ENCODE assay signal across 8 cellular contexts in the genomic region with DNA sequence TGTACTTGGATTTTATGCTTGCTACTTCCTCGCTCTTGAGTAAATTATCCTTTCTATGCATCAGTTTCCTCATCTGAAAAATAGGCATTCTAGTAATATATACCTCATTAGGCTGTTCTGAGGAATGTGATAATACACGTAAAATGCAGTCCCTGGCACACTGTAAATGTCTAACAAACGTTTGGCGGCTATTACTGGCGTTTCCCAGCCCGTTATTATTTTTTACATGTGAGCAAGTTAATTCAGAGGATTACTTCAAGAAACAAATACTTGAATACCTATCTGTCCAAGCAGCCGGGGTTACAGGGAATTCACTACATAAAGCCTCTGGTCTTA. TPM values are rescaled to one million over a fixed set of nuclear protein-coding genes. Genes with fewer than 3 reads are reported as not detected.
DNase-seq lines count a peak whose midpoint lies in the region; ATAC-seq, FAIRE-seq and TF ChIP-seq lines count a peak whose summit lies in the region.

No MANE protein-coding gene starts in this region.

- H3K4me1 ChIP-seq in Caco-2 = peaks cover 8% of the 10 kb centered on the region; the same call in 1 of the 2 replicates
- H3K4me1 ChIP-seq in RWPE2 (ENCODE audit: insufficient read depth, poor library complexity, severe bottlenecking) = peaks cover 11% of the 10 kb centered on the region
- H3K4me1 ChIP-seq in esophagus (ENCODE audit: control insufficient read depth in 2 of 2, insufficient read depth in 2 of 2, low read length in 1 of 2) = no peaks in the 10 kb centered on the region
- peaks cover 4 to 20% (median 9%) of the 10 kb centered on the region in 3 donors for H3K4me1 ChIP-seq in pancreas

- no peaks in the 10 kb centered on the region for H3K27me3 Mint-ChIP-seq in Caco-2 (ENCODE audit: insufficient read depth, unreplicated experiment)

- H3K9me3 ChIP-seq in Caco-2 = no peaks in the 10 kb centered on the region
- no peaks in the 10 kb centered on the region for H3K9me3 ChIP-seq in RWPE2 (ENCODE audit: severe bottlenecking)
- no peaks in the 10 kb centered on the region for H3K9me3 ChIP-seq in esophagus (ENCODE audit: control insufficient read depth in 2 of 2, insufficient read depth in 1 of 2, low read depth in 1 of 2, low read length in 1 of 2)
- no peaks in the 10 kb centered on the region for H3K9me3 ChIP-seq in pancreas

- peak overlapping the region; percentile 100 for H3K27ac Mint-ChIP-seq in Caco-2 (ENCODE audit: unreplicated experiment)

- no peaks in the 10 kb centered on the region for H3K9me3 Mint-ChIP-seq in Caco-2 (ENCODE audit: unreplicated experiment)

- DNase-seq in Caco-2 = no peak
- no peak for DNase-seq in RWPE2 (ENCODE audit: low spot score)
- DNase-seq in pancreas = no peak
- DNase-seq in KBM-7 = no peak

- TF ChIP-seq CTCF in Caco-2 (IDR thresholded peaks at IDR 0.05; ENCODE audit: insufficient read depth in 1 of 2, low read depth in 1 of 2, low read length in 1 of 2, severe bottlenecking in 1 of 2, unreplicated experiment in 1 of 2) = no peak
- no peak for TF ChIP-seq CTCF in RWPE2 (IDR thresholded peaks at IDR 0.05; ENCODE audit: poor library complexity, severe bottlenecking)
- no peak for TF ChIP-seq CTCF in pancreas (IDR thresholded peaks at IDR 0.05)

- ATAC-seq in RWPE2 (ENCODE audit: low read depth) = no peak
- no peak for ATAC-seq in pancreas
- ATAC-seq in GM19452 (IDR thresholded peaks at IDR 0.05; ENCODE audit: unreplicated experiment) = no peak
- no peak for ATAC-seq in HG03342 (IDR thresholded peaks at IDR 0.05; ENCODE audit: unreplicated experiment)
- no peak for ATAC-seq in HG03571 (IDR thresholded peaks at IDR 0.05; ENCODE audit: unreplicated experiment)

- in situ Hi-C loops in KBM-7 (cut with MboI; ENCODE audit: low pct_unique_long_range_greater_than_20kb, low sequenced_read_pairs) = no loop called here

- peaks cover 2% of the 10 kb centered on the region; the same call in 1 of the 2 replicates for H3K36me3 ChIP-seq in Caco-2 (ENCODE audit: control insufficient read depth, insufficient read depth, low read length)
- peaks cover 33% of the 10 kb centered on the region for H3K36me3 ChIP-seq in RWPE2 (ENCODE audit: low read depth)
- H3K36me3 ChIP-seq in esophagus (ENCODE audit: control insufficient read depth in 2 of 2, insufficient read depth in 2 of 2, low read length in 1 of 2) = peaks cover 3 to 4% of the 10 kb centered on the region in 2 donors
- peaks cover 0 to 20% (median 0%) of the 10 kb centered on the region in 3 donors for H3K36me3 ChIP-seq in pancreas

- H3K4me3 ChIP-seq in Caco-2 (ENCODE audit: low read depth, low read length) (peak overlapping the region; percentile 90), RWPE2 (ENCODE audit: severe bottlenecking) (peak overlapping the region; percentile 89), esophagus (ENCODE audit: low read depth in 1 of 2, low read length in 2 of 2) (peak overlapping the region; percentile 59 to 69), pancreas (peak overlapping the region; percentile 71 to 89 (median 79))

- POLR2A ChIA-PET in Caco-2 (lab: Charles Lee) = no interaction called here

- peaks cover 24% of the 10 kb centered on the region for H3K36me3 Mint-ChIP-seq in Caco-2 (ENCODE audit: insufficient read depth, unreplicated experiment)

- WGBS in esophagus, 2 donors = 2 to 3% methylated on average over 7 of the region's 7 CpGs
- WGBS in pancreas, 2 donors = 2 to 3% methylated on average over 7 of the region's 7 CpGs

- intact Hi-C loops in Caco-2 (cut with micrococcal nuclease; ENCODE audit: unreplicated experiment) = no loop called here
- intact Hi-C loops in pancreas (cut with DNase I) = no loop called here

- H3K27me3 ChIP-seq in Caco-2 (replicated peaks; ENCODE audit: control insufficient read depth, insufficient read depth, low read length) (no peaks in the 10 kb centered on the region), RWPE2 (ENCODE audit: insufficient read depth, poor library complexity, severe bottlenecking) (no peaks in the 10 kb centered on the region), esophagus (ENCODE audit: control insufficient read depth in 1 of 2, insufficient read depth in 2 of 2, low read length in 2 of 2) (no peaks in the 10 kb centered on the region), pancreas (no peaks in the 10 kb centered on the region)

- no peak for FAIRE-seq in pancreas (lab: Jason Lieb, UNC)

- CTCF ChIA-PET in Caco-2 (lab: Charles Lee) = no interaction called here

- H3K4me3 Mint-ChIP-seq in Caco-2 (ENCODE audit: unreplicated experiment) = peak overlapping the region; percentile 86

- H3K27ac ChIP-seq in RWPE2 (ENCODE audit: poor library complexity, severe bottlenecking) (peak overlapping the region; percentile 75), esophagus (ENCODE audit: low read depth in 2 of 2, low read length in 1 of 2) (peak overlapping the region in 1 of 2 donors; percentile 98), pancreas (peak overlapping the region; percentile 92 to 96 (median 93))

- BruUV-seq in Caco-2 (replicated peaks; lab: Mats Ljungman, UMichigan) = TSS peak; percentile 89

- peaks cover 7% of the 10 kb centered on the region for H3K4me1 Mint-ChIP-seq in Caco-2 (ENCODE audit: low read depth, unreplicated experiment)

RNA-seq across cellular contexts. Expression of gene C2orf49, which starts 0.6 kb away (rescaled TPM):
- 21.1 and 24.8 TPM in 2 replicates for total RNA-seq in Caco-2 (2022)
- 1 to 10 TPM; 6.6 to 8.7 TPM for polyA plus RNA-seq in esophagus
- 10 to 100 TPM in 1 of 6 donors, 1 to 10 TPM in 5; 6.4 to 10.2 (median 7.4) TPM for total RNA-seq in pancreas
- polyA plus RNA-seq in pancreas = 1 to 10 TPM; 4.2 to 5.9 TPM

RNA-seq across cellular contexts. Expression of gene TGFBRAP1, which starts 7.2 kb away (rescaled TPM):
- total RNA-seq in Caco-2 (2022) (25.7 and 26.0 TPM in 2 replicates), pancreas (10 to 100 TPM in 1 of 6 donors, 1 to 10 TPM in 5; 7.2 to 11.5 (median 9.3) TPM)
- polyA plus RNA-seq in esophagus (1 to 10 TPM; 2.3 to 5.3 TPM), pancreas (1 to 10 TPM; 3.6 to 6.7 TPM)
